Comparison of ENCODE assay signal across 1 cellular context in genomic region chr9:98522487-98522886, GRCh38.
TF ChIP-seq lines count a peak whose summit lies in the region.

No MANE protein-coding gene starts in this region.

TF ChIP-seq in endothelial cell of umbilical vein, 7 proteins besides CTCF, POLR2A, EP300 and RAD21 (continued from another document):
- TF ChIP-seq MAX (IDR thresholded peaks at IDR 0.05; ENCODE audit: insufficient read depth, insufficient read length) (no peak), JUN (IDR thresholded peaks at IDR 0.05; ENCODE audit: borderline replicate concordance, insufficient read depth, insufficient read length, low read depth) (peak; percentile 41), FOS (IDR thresholded peaks at IDR 0.05; ENCODE audit: borderline replicate concordance, insufficient read depth, low read length) (peak; percentile 80), GATA2 (IDR thresholded peaks at IDR 0.05; ENCODE audit: insufficient read depth, insufficient read length, low read depth, low read length) (peak; percentile 87), EZH2 (IDR thresholded peaks at IDR 0.05; ENCODE audit: borderline replicate concordance, low read depth, low read length, severe bottlenecking) (no peak)
